In the genomic region with DNA sequence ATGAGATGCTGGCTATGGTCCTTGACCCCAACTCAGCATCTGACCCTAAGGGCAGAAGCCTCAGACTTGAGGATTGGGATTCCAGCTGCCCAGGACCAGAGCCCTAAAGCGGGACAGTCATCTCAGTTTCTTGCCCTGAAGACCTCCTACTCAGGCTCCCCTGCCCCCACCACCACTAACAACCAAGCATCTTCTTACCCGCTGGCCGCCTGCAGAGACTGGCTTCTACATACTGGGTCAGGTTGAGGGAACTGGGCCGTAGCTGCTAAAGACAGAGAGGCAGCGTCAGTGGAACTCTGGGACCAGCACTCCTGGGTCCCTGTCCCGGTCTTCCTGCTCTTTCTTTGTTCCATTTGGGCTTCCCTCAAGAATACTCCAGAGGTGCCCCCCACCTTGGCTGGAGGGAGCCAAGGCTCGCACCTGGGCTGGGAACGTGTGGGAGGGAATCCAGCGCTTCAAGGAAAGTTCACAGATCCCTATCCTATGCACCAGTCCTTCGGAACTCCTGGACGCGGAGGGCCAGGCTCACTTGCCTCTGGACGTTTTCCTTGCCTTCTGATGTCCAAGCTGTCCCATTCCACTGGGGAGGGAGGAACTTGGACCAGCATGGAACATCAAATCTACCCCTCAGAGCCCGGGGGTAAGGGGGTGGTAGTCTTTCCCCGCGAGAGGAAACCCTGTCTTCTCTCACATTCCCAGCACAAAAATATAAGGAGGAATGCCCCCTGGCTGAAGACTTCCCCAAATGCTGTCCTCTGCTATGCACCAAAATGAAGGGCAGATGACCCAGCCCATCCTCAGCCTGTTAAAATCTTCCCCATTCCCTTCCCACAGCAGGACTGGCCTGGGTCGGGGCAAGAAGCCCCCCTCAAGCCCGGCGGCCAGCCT, we compare ENCODE assay signal across 7 cellular contexts. TPM values are rescaled to one million over a fixed set of nuclear protein-coding genes. Genes with fewer than 3 reads are reported as not detected.
DNase-seq lines count a peak whose midpoint lies in the region; TF ChIP-seq lines count a peak whose summit lies in the region.
"Had no signal": no experiment of that assay in that cellular context is flagged by ENCODE, and none has a peak within 500 bp of the region (broad histone marks: within the 10 kb centered on the region; RNA-seq: fewer than 3 reads in every experiment).

No MANE protein-coding gene starts in this region.

- H3K9me3 ChIP-seq in OCI-LY3 (ENCODE audit: insufficient read depth, low read length) (no peaks in the 10 kb centered on the region), esophagus (ENCODE audit: control insufficient read depth in 2 of 2, insufficient read depth in 1 of 2, low read depth in 1 of 2, low read length in 1 of 2) (no peaks in the 10 kb centered on the region), smooth muscle cell (replicated peaks; ENCODE audit: low read depth) (no peaks in the 10 kb centered on the region)

- H3K27ac ChIP-seq in OCI-LY3 (ENCODE audit: low read length), result no peak overlapping the region
- H3K27ac ChIP-seq in esophagus (ENCODE audit: low read depth in 2 of 2, low read length in 1 of 2), result peak overlapping the region; percentile 97 to 99
- H3K27ac ChIP-seq in smooth muscle cell (ENCODE audit: low read depth), result peak overlapping the region; percentile 46

- TF ChIP-seq CTCF in OCI-LY3 (IDR thresholded peaks at IDR 0.05; ENCODE audit: low read depth, low read length) (no peak), smooth muscle cell (IDR thresholded peaks at IDR 0.05; ENCODE audit: borderline replicate concordance, insufficient read depth, poor library complexity, severe bottlenecking) (no peak)

- H3F3A ChIP-seq in smooth muscle cell (ENCODE audit: low read depth), result peaks cover 4% of the 10 kb centered on the region

- WGBS in esophagus, 2 donors, result 27 to 28% methylated on average over 19 of the region's 19 CpGs
- WGBS in smooth muscle cell (ENCODE audit: low lambda C conversion rate), result 23% methylated on average over 19 of the region's 19 CpGs

- H3K27me3 ChIP-seq in OCI-LY3 (ENCODE audit: low read depth, low read length) (peaks cover 23% of the 10 kb centered on the region), esophagus (ENCODE audit: control insufficient read depth in 1 of 2, insufficient read depth in 2 of 2, low read length in 2 of 2) (no peaks in the 10 kb centered on the region), smooth muscle cell (ENCODE audit: low read depth) (no peaks in the 10 kb centered on the region)

- H3K4me3 ChIP-seq in OCI-LY3 (ENCODE audit: low read length) (peak overlapping the region; percentile 85), esophagus (ENCODE audit: low read depth in 1 of 2, low read length in 2 of 2) (peak overlapping the region; percentile 75 to 90), smooth muscle cell (peak overlapping the region; percentile 69)

- DNase-seq in smooth muscle cell (lab: John Stamatoyannopoulos, UW; ENCODE audit: unreplicated experiment), result no peak
- DNase-seq in HCEC 1CT, result no peak
- DNase-seq in COR-L47 (lab: John Stamatoyannopoulos, UW), result no peak
- DNase-seq in mesenteric fat pad (ENCODE audit: low spot score), result no peak

- peak overlapping the region; percentile 79 for H3K4me2 ChIP-seq in OCI-LY3 (ENCODE audit: low read length)
- peak overlapping the region; percentile 90 for H3K4me2 ChIP-seq in smooth muscle cell

- no peaks in the 10 kb centered on the region for H3K36me3 ChIP-seq in OCI-LY3 (replicated peaks; ENCODE audit: low read depth, low read length)
- H3K36me3 ChIP-seq in esophagus (ENCODE audit: control insufficient read depth in 2 of 2, insufficient read depth in 2 of 2, low read length in 1 of 2), result peaks cover 0 to 15% of the 10 kb centered on the region in 2 donors
- H3K36me3 ChIP-seq in smooth muscle cell (ENCODE audit: low read depth), result no peaks in the 10 kb centered on the region

- H4K20me1 ChIP-seq in OCI-LY3 (ENCODE audit: insufficient read depth, low read length) (no peaks in the 10 kb centered on the region), smooth muscle cell (ENCODE audit: low read depth) (no peaks in the 10 kb centered on the region)

- H3K4me1 ChIP-seq in OCI-LY3 (ENCODE audit: low read length), result peaks cover 17% of the 10 kb centered on the region
- H3K4me1 ChIP-seq in esophagus (ENCODE audit: control insufficient read depth in 2 of 2, insufficient read depth in 2 of 2, low read length in 1 of 2), result peaks cover 4 to 31% of the 10 kb centered on the region in 2 donors
- H3K4me1 ChIP-seq in smooth muscle cell (ENCODE audit: low read depth), result peaks cover 35% of the 10 kb centered on the region

- H2AFZ ChIP-seq in OCI-LY3 (ENCODE audit: low read depth, low read length) (peak overlapping the region; percentile 59; the same call in 1 of the 2 replicates), smooth muscle cell (ENCODE audit: low read depth) (peak overlapping the region; percentile 73)

- H3K79me2 ChIP-seq in OCI-LY3 (ENCODE audit: low read length), result no peaks in the 10 kb centered on the region
- peaks cover 7% of the 10 kb centered on the region for H3K79me2 ChIP-seq in smooth muscle cell (ENCODE audit: low read depth)

- peak overlapping the region; percentile 67 for H3K9ac ChIP-seq in OCI-LY3 (ENCODE audit: low read length)
- H3K9ac ChIP-seq in smooth muscle cell (ENCODE audit: low read depth), result peak overlapping the region; percentile 66

RNA-seq across cellular contexts. Expression of a gene that starts 0.8 kb away (rescaled TPM):
- polyA plus RNA-seq in esophagus (100 to 1,000 TPM in 1 of 2 donors, 10 to 100 TPM in 1; 84.8 to 104 TPM), smooth muscle cell (31.3 and 32.9 TPM in 2 replicates)
- total RNA-seq in smooth muscle cell (19.9 and 21.8 TPM in 2 replicates), mesenteric fat pad (18.0 TPM)

RNA-seq across cellular contexts. Expression of a gene that starts 24.2 kb away (rescaled TPM):
- polyA plus RNA-seq in esophagus (1 to 10 TPM; 7.5 to 8.0 TPM), smooth muscle cell (1.5 TPM in 1 of 2 replicates, not detected in the other)
- total RNA-seq in smooth muscle cell (5.8 TPM in 1 of 2 replicates, not detected in the other), mesenteric fat pad (2.3 TPM)
- total RNA-seq: M059J had no signal

RNA-seq across cellular contexts. Expression of a gene that starts 36.9 kb away (rescaled TPM):
- polyA plus RNA-seq in esophagus, result 10 to 100 TPM; 43.8 to 66.1 TPM
- 3.1 and 4.7 TPM in 2 replicates for total RNA-seq in smooth muscle cell
- 2.0 and 3.5 TPM in 2 replicates for polyA plus RNA-seq in smooth muscle cell
- total RNA-seq in mesenteric fat pad, result 0.67 TPM

RNA-seq across cellular contexts. Expression of a gene that starts 50.5 kb away (rescaled TPM):
- polyA plus RNA-seq in esophagus (10 to 100 TPM; 25.6 to 63.7 TPM), smooth muscle cell (4.8 and 11.8 TPM in 2 replicates)
- total RNA-seq in smooth muscle cell (9.0 and 10.6 TPM in 2 replicates), mesenteric fat pad (296 TPM)

RNA-seq across cellular contexts. Expression of a gene that starts 50.7 kb away (rescaled TPM):
- 1 to 10 TPM; 4.7 to 5.3 TPM for polyA plus RNA-seq in esophagus
- 5.2 and 7.6 TPM in 2 replicates for total RNA-seq in smooth muscle cell
- 1.0 and 3.1 TPM in 2 replicates for polyA plus RNA-seq in smooth muscle cell
- 39.7 TPM for total RNA-seq in mesenteric fat pad
